13 cellular contexts compared by ENCODE assay signal in the genomic region with DNA sequence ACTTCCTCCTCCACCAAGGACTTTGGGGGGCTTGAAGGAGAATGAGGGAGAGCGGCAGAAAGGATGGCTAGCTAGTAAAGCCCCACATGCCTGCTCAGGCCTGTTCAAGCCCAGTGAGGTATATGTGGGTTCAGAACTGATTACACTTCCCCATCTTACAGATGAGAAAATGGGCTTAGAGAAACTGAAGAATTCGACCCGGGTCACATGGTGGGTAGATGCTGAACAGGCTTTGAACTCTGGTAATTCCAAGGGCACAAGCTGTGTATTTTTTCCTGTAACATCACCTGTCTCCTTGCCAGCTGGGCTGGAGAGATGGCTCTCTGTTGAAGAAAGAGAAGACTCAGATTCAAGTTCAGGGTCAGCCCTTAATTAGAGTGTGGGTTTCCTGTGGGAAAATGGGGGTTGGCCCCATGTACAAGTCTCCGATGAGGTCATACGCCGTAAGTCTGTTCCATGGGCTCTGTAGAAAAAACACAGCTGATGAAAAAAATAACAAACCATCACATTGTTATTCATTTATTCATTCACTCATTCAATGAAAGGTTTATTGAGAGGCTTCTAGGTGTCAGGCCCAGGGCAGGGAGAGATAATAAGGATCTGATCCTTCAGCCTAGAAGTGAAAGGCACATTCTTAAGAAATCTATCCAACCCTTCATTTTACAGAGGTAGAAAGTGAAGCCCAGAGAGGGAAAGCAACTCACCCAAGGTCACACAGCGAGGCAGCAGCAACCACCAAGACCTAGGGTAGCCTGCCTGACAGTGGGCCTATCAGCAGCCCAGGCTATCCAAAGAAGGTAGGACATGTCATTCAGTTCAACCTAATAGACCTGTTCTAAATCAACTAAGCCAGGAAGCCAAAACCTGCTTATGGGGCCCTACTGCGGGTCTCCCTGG.
DNase-seq lines count a peak whose midpoint lies in the region; ATAC-seq, FAIRE-seq and TF ChIP-seq lines count a peak whose summit lies in the region.
"Had no signal": no experiment of that assay in that cellular context is flagged by ENCODE, and none has a peak within 500 bp of the region (broad histone marks: within the 10 kb centered on the region; RNA-seq: fewer than 3 reads in every experiment).

No MANE protein-coding gene starts in this region.

- H3K4me2 ChIP-seq in astrocyte (ENCODE audit: low read length) = peak overlapping the region; percentile 65

- no peak overlapping the region for H3K27ac Mint-ChIP-seq in astrocyte (ENCODE audit: unreplicated experiment)

- TF ChIP-seq CTCF in astrocyte (IDR thresholded peaks at IDR 0.05; ENCODE audit: insufficient read depth, low read depth, low read length) (no peak), foreskin keratinocyte (conservative IDR thresholded peaks at IDR 0.05) (no peak)

- peak overlapping the region; percentile 77 for H3K9ac ChIP-seq in astrocyte (ENCODE audit: low read length)

- H3K27ac ChIP-seq in astrocyte (ENCODE audit: low read depth, low read length) (peak overlapping the region; percentile 91), muscle layer of duodenum (ENCODE audit: low read length) (peak overlapping the region; percentile 37), foreskin keratinocyte (no peak overlapping the region)

- DNase-seq in EL = peak; percentile 74
- DNase-seq in HTR-8/SVneo (ENCODE audit: insufficient read length, low spot score) = no peak
- peak; percentile 95 for DNase-seq in astrocyte (ENCODE audit: low read depth)
- DNase-seq in C1 segment of cervical spinal cord (lab: John Stamatoyannopoulos, UW) = no peak
- DNase-seq in NCI-H82 treated with DMSO at 0.1 percent for 48 hours (lab: John Stamatoyannopoulos, UW; ENCODE audit: unreplicated experiment) = no peak
- DNase-seq in stimulated activated CD4-positive, alpha-beta T cell treated with anti-CD3 and anti-CD28 coated beads, Interleukin-15, amount 100 ng/mL, for 24 hours = no peak
- no peak for DNase-seq in foreskin keratinocyte
- DNase-seq: aorta had no signal

- no peaks in the 10 kb centered on the region for H3K27me3 Mint-ChIP-seq in astrocyte (ENCODE audit: low read depth, unreplicated experiment)

- H3K36me3 ChIP-seq in astrocyte (ENCODE audit: insufficient read depth, low read length) (no peaks in the 10 kb centered on the region), muscle layer of duodenum (ENCODE audit: control insufficient read depth in 1 of 2, insufficient read depth in 2 of 2, low read length in 2 of 2) (no peaks in the 10 kb centered on the region)

- H3K36me3 Mint-ChIP-seq in astrocyte (ENCODE audit: low read depth, unreplicated experiment) = no peaks in the 10 kb centered on the region

- H3K4me3 ChIP-seq in astrocyte (ENCODE audit: insufficient read depth, low read depth, low read length) (no peak overlapping the region), muscle layer of duodenum (ENCODE audit: low read depth in 1 of 2, low read length in 2 of 2) (no peak overlapping the region)
- H3K4me3 ChIP-seq: lung, skin epidermis had no signal

- peaks cover 7% of the 10 kb centered on the region for H3K9me3 Mint-ChIP-seq in astrocyte (ENCODE audit: unreplicated experiment)

- FAIRE-seq in HTR-8/SVneo (lab: Jason Lieb, UNC) = peak; percentile 9
- no peak for FAIRE-seq in astrocyte (lab: Jason Lieb, UNC)
- FAIRE-seq: D721Med had no signal

- H3K4me1 ChIP-seq in astrocyte (ENCODE audit: insufficient read depth, low read length) (peaks cover 51% of the 10 kb centered on the region), muscle layer of duodenum (ENCODE audit: control insufficient read depth in 1 of 2, insufficient read depth in 2 of 2, low read length in 2 of 2) (no peaks in the 10 kb centered on the region), foreskin keratinocyte (peaks cover 16% of the 10 kb centered on the region)

- H3K4me1 Mint-ChIP-seq in astrocyte (ENCODE audit: low read depth, unreplicated experiment) = peaks cover 39% of the 10 kb centered on the region

- H2AFZ ChIP-seq in astrocyte (ENCODE audit: low read depth, low read length) = no peak overlapping the region

- H3K9me3 ChIP-seq in astrocyte (ENCODE audit: insufficient read depth, low read depth, low read length) (no peaks in the 10 kb centered on the region), muscle layer of duodenum (ENCODE audit: control insufficient read depth in 1 of 2, low read length in 2 of 2) (peaks cover 0 to 4% of the 10 kb centered on the region in 2 donors)

- no peaks in the 10 kb centered on the region for H4K20me1 ChIP-seq in astrocyte (ENCODE audit: insufficient read depth, low read length)

- no peaks in the 10 kb centered on the region for H3K79me2 ChIP-seq in astrocyte (ENCODE audit: insufficient read depth, low read length)

- no peak overlapping the region for H3K4me3 Mint-ChIP-seq in astrocyte (ENCODE audit: unreplicated experiment)

- no peak for ATAC-seq in foreskin keratinocyte
- ATAC-seq: Right ventricle myocardium inferior had no signal

- H3K27me3 ChIP-seq in astrocyte (ENCODE audit: insufficient read depth, low read length) (no peaks in the 10 kb centered on the region), muscle layer of duodenum (ENCODE audit: low read depth, low read length) (no peaks in the 10 kb centered on the region), foreskin keratinocyte (no peaks in the 10 kb centered on the region)

Comparison
In these comparisons a context has a peak if more than half of its experiments do, and no peak if none do; other contexts are left out.
1. DNase-seq: peak in EL (single experiment) and astrocyte (single experiment); none in HTR-8/SVneo (single experiment), C1 segment of cervical spinal cord (0 of 14), NCI-H82 treated with DMSO at 0.1 percent for 48 hours (single experiment), stimulated activated CD4-positive, alpha-beta T cell treated with anti-CD3 and anti-CD28 coated beads, Interleukin-15, amount 100 ng/mL, for 24 hours (single experiment) and foreskin keratinocyte (0 of 2).